In the genomic region with DNA sequence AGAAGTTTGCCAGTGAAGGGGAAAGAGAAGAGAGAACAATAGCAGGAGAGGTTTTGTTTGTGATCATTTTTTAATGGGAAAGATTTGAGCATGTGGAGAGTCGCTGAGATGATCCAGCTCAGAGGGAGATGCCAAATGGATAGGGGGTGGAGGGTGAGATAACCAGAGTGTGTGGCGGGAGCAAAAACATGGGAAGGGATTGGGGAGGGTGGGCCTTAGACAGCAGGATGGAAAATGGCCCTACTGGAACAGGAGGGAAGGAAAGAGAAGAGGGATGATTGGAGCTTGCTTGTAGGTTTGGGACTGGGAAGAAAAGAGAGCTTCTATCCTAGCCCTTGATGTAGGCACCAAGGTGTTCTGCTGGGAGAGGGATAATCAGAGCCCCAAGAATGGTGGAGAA, we compare ENCODE assay signal across 31 cellular contexts.
"Had no signal": no experiment of that assay in that cellular context is flagged by ENCODE, and none has a peak within 500 bp of the region (broad histone marks: within the 10 kb centered on the region; RNA-seq: fewer than 3 reads in every experiment).

No MANE protein-coding gene starts in this region.

- H3K36me3 Mint-ChIP-seq: activated naive CD4-positive, alpha-beta T cell treated with anti-CD3 and anti-CD28 coated beads, Interleukin-2, amount 50 U/mL, for 24 hours; activated naive CD8-positive, alpha-beta T cell treated with anti-CD3 and anti-CD28 coated beads, Interleukin-2, amount 10 ng/mL, durations not matched to agents 7 days and 5 days; IgD-negative memory B cell had no signal

- H3K4me1 Mint-ChIP-seq: activated CD4-positive, alpha-beta T cell treated with anti-CD3 and anti-CD28 coated beads, Interleukin-2, amount 10 ng/mL, durations not matched to agents 24 days and 14 days; activated naive CD4-positive, alpha-beta T cell treated with anti-CD3 and anti-CD28 coated beads, Interleukin-2, amount 50 U/mL, for 24 hours; activated naive CD8-positive, alpha-beta T cell treated with anti-CD3 and anti-CD28 coated beads, Interleukin-2, amount 10 ng/mL, durations not matched to agents 7 days and 5 days; activated T-helper 17 cell treated with anti-CD3 and anti-CD28 coated beads, Interleukin-2, amount 50 U/mL, for 72 hours; central memory CD8-positive, alpha-beta T cell; IgD-negative memory B cell had no signal

- H3K9me3 Mint-ChIP-seq: activated CD4-positive, alpha-beta T cell treated with anti-CD3 and anti-CD28 coated beads, Interleukin-2, amount 10 ng/mL, durations not matched to agents 24 days and 14 days had no signal

- H3K27ac Mint-ChIP-seq: activated CD4-positive, alpha-beta T cell treated with anti-CD3 and anti-CD28 coated beads, Interleukin-2, amount 10 ng/mL, durations not matched to agents 24 days and 14 days; activated CD8-positive, alpha-beta T cell treated with anti-CD3 and anti-CD28 coated beads for 36 hours; activated naive CD4-positive, alpha-beta T cell treated with anti-CD3 and anti-CD28 coated beads, Interleukin-2, amount 50 U/mL, for 24 hours; activated naive CD8-positive, alpha-beta T cell treated with anti-CD3 and anti-CD28 coated beads, Interleukin-2, amount 10 ng/mL, durations not matched to agents 7 days and 5 days; activated T-cell treated with anti-CD3 and anti-CD28 coated beads, Interleukin-2, amount 50 U/mL, for 72 hours; activated T-helper 17 cell treated with anti-CD3 and anti-CD28 coated beads, Interleukin-2, amount 50 U/mL, for 72 hours; IgD-negative memory B cell had no signal

- DNase-seq: activated CD4-positive, alpha-beta T cell treated with anti-CD3 and anti-CD28 coated beads, Interleukin-2, amount 10 ng/mL, durations not matched to agents 24 days and 14 days; activated CD4-positive, alpha-beta T cell treated with anti-CD3 and anti-CD28 coated beads, Interleukin-2, amount 50 U/mL, for 4 hours; activated CD8-positive, alpha-beta T cell treated with anti-CD3 and anti-CD28 coated beads for 36 hours; activated gamma-delta T cell; activated naive CD4-positive, alpha-beta T cell treated with Interleukin-2 at 50 U/mL for 16 hours; activated naive CD8-positive, alpha-beta T cell treated with anti-CD3 and anti-CD28 coated beads, Interleukin-2, amount 10 ng/mL, durations not matched to agents 7 days and 5 days; activated T-cell treated with anti-CD3 and anti-CD28 coated beads, Interleukin-2, amount 50 U/mL, for 1 hour; activated T-cell treated with anti-CD3 and anti-CD28 coated beads, Interleukin-2, amount 50 U/mL, for 72 hours; amygdala; Karpas-422; KBM-7; NCI-H1105; NCI-H1417 treated with DMSO at 0.1 percent for 48 hours; NCI-H187 treated with DMSO at 0.1 percent for 48 hours; NCI-H2081 treated with DMSO at 0.1 percent for 48 hours; NCI-H2171; NCI-H226; NCI-H446 treated with DMSO at 0.1 percent for 48 hours; NCI-H524; NK-92 treated with Interleukin-12 subunit alpha and Interleukin-12 subunit beta, amount 100 ng/mL, for 24 hours; PC-9; SIG-M5; SW 1271; T-helper 1 cell; T-helper 2 cell; T-helper 9 cell; WERI-Rb-1 had no signal

- H3K4me3 Mint-ChIP-seq: activated CD4-positive, alpha-beta T cell treated with anti-CD3 and anti-CD28 coated beads, Interleukin-2, amount 10 ng/mL, durations not matched to agents 24 days and 14 days; activated CD8-positive, alpha-beta T cell treated with anti-CD3 and anti-CD28 coated beads for 36 hours; activated naive CD4-positive, alpha-beta T cell treated with anti-CD3 and anti-CD28 coated beads, Interleukin-2, amount 50 U/mL, for 24 hours; activated naive CD8-positive, alpha-beta T cell treated with anti-CD3 and anti-CD28 coated beads, Interleukin-2, amount 10 ng/mL, durations not matched to agents 7 days and 5 days; activated T-cell treated with anti-CD3 and anti-CD28 coated beads, Interleukin-2, amount 50 U/mL, for 72 hours; activated T-helper 17 cell treated with anti-CD3 and anti-CD28 coated beads, Interleukin-2, amount 50 U/mL, for 72 hours; central memory CD8-positive, alpha-beta T cell; IgD-negative memory B cell had no signal
